Comparison of ENCODE assay signal across 18 cellular contexts in genomic region chr17:8744086-8744781, GRCh38. TPM values are rescaled to one million over a fixed set of nuclear protein-coding genes. Genes with fewer than 3 reads are reported as not detected.
DNase-seq lines count a peak whose midpoint lies in the region; ATAC-seq and TF ChIP-seq lines count a peak whose summit lies in the region.
"Had no signal": no experiment of that assay in that cellular context is flagged by ENCODE, and none has a peak within 500 bp of the region (broad histone marks: within the 10 kb centered on the region; RNA-seq: fewer than 3 reads in every experiment).

No MANE protein-coding gene starts in this region.

- intact Hi-C loops in Calu3 (cut with micrococcal nuclease; ENCODE audit: unreplicated experiment): no loop called here
- intact Hi-C loops in testis (cut with DNase I; ENCODE audit: low total_unique reads): loop anchor here (10.0 kb wide), 1 partner anchor 329 kb away; no protein-coding TSS in a partner anchor

- TF ChIP-seq POLR2A in testis (IDR thresholded peaks at IDR 0.05): no peak

- ATAC-seq in natural killer cell treated with Interleukin-12 subunit alpha and Interleukin-12 subunit beta and Interleukin-15 and Interleukin-18, amount 100 ng/mL, for 72 hours: no peak

- BruUV-seq in Calu3 (replicated peaks; lab: Mats Ljungman, UMichigan): no TSS peak

- H3K36me3 Mint-ChIP-seq in Calu3 (ENCODE audit: insufficient read depth, unreplicated experiment): no peaks in the 10 kb centered on the region
- no peaks in the 10 kb centered on the region for H3K36me3 Mint-ChIP-seq in activated naive CD8-positive, alpha-beta T cell
- H3K36me3 Mint-ChIP-seq in natural killer cell treated with Interleukin-12 subunit alpha and Interleukin-12 subunit beta and Interleukin-15 and Interleukin-18, amount 100 ng/mL, for 72 hours: no peaks in the 10 kb centered on the region

- peak overlapping the region; percentile 74 for H3K4me3 Mint-ChIP-seq in Calu3 (ENCODE audit: low read depth, unreplicated experiment)
- peak overlapping the region; percentile 58 for H3K4me3 Mint-ChIP-seq in activated naive CD8-positive, alpha-beta T cell
- peak overlapping the region; percentile 84 for H3K4me3 Mint-ChIP-seq in natural killer cell treated with Interleukin-12 subunit alpha and Interleukin-12 subunit beta and Interleukin-15 and Interleukin-18, amount 100 ng/mL, for 72 hours

- H3K9me3 Mint-ChIP-seq in Calu3 (ENCODE audit: low read depth, unreplicated experiment): no peaks in the 10 kb centered on the region
- no peaks in the 10 kb centered on the region for H3K9me3 Mint-ChIP-seq in activated naive CD8-positive, alpha-beta T cell (ENCODE audit: low read depth)
- no peaks in the 10 kb centered on the region for H3K9me3 Mint-ChIP-seq in natural killer cell treated with Interleukin-12 subunit alpha and Interleukin-12 subunit beta and Interleukin-15 and Interleukin-18, amount 100 ng/mL, for 72 hours

- H3K36me3 ChIP-seq in BLaER1 (no peaks in the 10 kb centered on the region), testis (ENCODE audit: low read depth, missing control alignments) (no peaks in the 10 kb centered on the region)
- H3K36me3 ChIP-seq in effector memory CD4-positive, alpha-beta T cell (ENCODE audit: control insufficient read depth, insufficient read depth, low read length): no peaks in the 10 kb centered on the region
- H3K36me3 ChIP-seq: cardiac muscle cell, pancreas had no signal

- H3K4me2 ChIP-seq in BLaER1: peak overlapping the region; percentile 36
- H3K4me2 ChIP-seq: smooth muscle cell had no signal

- no peak overlapping the region for H3K27ac ChIP-seq in BLaER1
- H3K27ac ChIP-seq in effector memory CD4-positive, alpha-beta T cell (ENCODE audit: insufficient read depth, low read length, poor library complexity, severe bottlenecking): no peak overlapping the region
- H3K27ac ChIP-seq in testis: no peak overlapping the region
- H3K27ac ChIP-seq: cardiac muscle cell, pancreas had no signal

- H3K27me3 Mint-ChIP-seq in Calu3 (ENCODE audit: unreplicated experiment): peaks cover 46% of the 10 kb centered on the region
- no peaks in the 10 kb centered on the region for H3K27me3 Mint-ChIP-seq in activated naive CD8-positive, alpha-beta T cell
- peaks cover 0 to 3% of the 10 kb centered on the region in 2 donors for H3K27me3 Mint-ChIP-seq in natural killer cell treated with Interleukin-12 subunit alpha and Interleukin-12 subunit beta and Interleukin-15 and Interleukin-18, amount 100 ng/mL, for 72 hours

- no peak for TF ChIP-seq CTCF in Calu3 (IDR thresholded peaks at IDR 0.05; ENCODE audit: unreplicated experiment)
- no peak for TF ChIP-seq CTCF in testis (IDR thresholded peaks at IDR 0.05)

- H3K4me1 ChIP-seq in BLaER1 (peaks cover 38% of the 10 kb centered on the region), testis (peaks cover 5% of the 10 kb centered on the region)
- no peaks in the 10 kb centered on the region for H3K4me1 ChIP-seq in effector memory CD4-positive, alpha-beta T cell (ENCODE audit: control insufficient read depth, insufficient read depth, low read length, poor library complexity, severe bottlenecking)
- H3K4me1 ChIP-seq: pancreas had no signal

- DNase-seq in Calu3: no peak
- DNase-seq in natural killer cell treated with Interleukin-12 subunit alpha and Interleukin-12 subunit beta and Interleukin-15 and Interleukin-18, amount 100 ng/mL, for 72 hours (ENCODE audit: low spot score): no peak
- no peak for DNase-seq in stimulated activated CD4-positive, alpha-beta T cell treated with anti-CD3 and anti-CD28 coated beads, Interleukin-4, amount 100 ng/mL, for 4 hours
- no peak for DNase-seq in effector memory CD4-positive, alpha-beta T cell
- no peak for DNase-seq in testis
- DNase-seq: KBM-7, NCI-H1436 had no signal

- no peak overlapping the region for H3K27ac Mint-ChIP-seq in Calu3 (ENCODE audit: unreplicated experiment)
- peak overlapping the region; percentile 41 for H3K27ac Mint-ChIP-seq in activated naive CD8-positive, alpha-beta T cell
- H3K27ac Mint-ChIP-seq in natural killer cell treated with Interleukin-12 subunit alpha and Interleukin-12 subunit beta and Interleukin-15 and Interleukin-18, amount 100 ng/mL, for 72 hours: peak overlapping the region; percentile 79 to 84

- H3K4me3 ChIP-seq in BLaER1 (no peak overlapping the region), testis (no peak overlapping the region)
- H3K4me3 ChIP-seq in effector memory CD4-positive, alpha-beta T cell (ENCODE audit: insufficient read depth, low read depth, low read length, poor library complexity, severe bottlenecking): no peak overlapping the region
- H3K4me3 ChIP-seq: cardiac muscle cell, lung, smooth muscle cell had no signal

- H3K27me3 ChIP-seq in BLaER1 (0 out of 2 replicates have a peak, but pooled peaks cover 3% of the 10 kb centered on the region), testis (no peaks in the 10 kb centered on the region)
- no peaks in the 10 kb centered on the region for H3K27me3 ChIP-seq in effector memory CD4-positive, alpha-beta T cell (replicated peaks; ENCODE audit: control insufficient read depth, insufficient read depth, low read length, poor library complexity, severe bottlenecking)
- H3K27me3 ChIP-seq: cardiac muscle cell, pancreas had no signal

- H3K9me3 ChIP-seq in BLaER1 (peaks cover 10% of the 10 kb centered on the region; the same call in 1 of the 2 replicates), testis (no peaks in the 10 kb centered on the region)
- H3K9me3 ChIP-seq in effector memory CD4-positive, alpha-beta T cell (ENCODE audit: control insufficient read depth, low read length): no peaks in the 10 kb centered on the region
- H3K9me3 ChIP-seq: pancreas had no signal

- H4K20me1 ChIP-seq in BLaER1: no peaks in the 10 kb centered on the region

- WGBS in testis, 2 donors: 59 to 71% methylated on average over 12 to 14 of the region's 14 CpGs

- H3K9ac ChIP-seq in BLaER1: no peak overlapping the region

- CTCF ChIA-PET in Calu3 (lab: Charles Lee): no interaction called here

- H3K4me1 Mint-ChIP-seq in Calu3 (ENCODE audit: low read depth, unreplicated experiment): no peaks in the 10 kb centered on the region
- H3K4me1 Mint-ChIP-seq in activated naive CD8-positive, alpha-beta T cell (ENCODE audit: low read depth): peaks cover 26% of the 10 kb centered on the region
- H3K4me1 Mint-ChIP-seq in natural killer cell treated with Interleukin-12 subunit alpha and Interleukin-12 subunit beta and Interleukin-15 and Interleukin-18, amount 100 ng/mL, for 72 hours (ENCODE audit: low read depth in 2 of 2): peaks cover 13 to 19% of the 10 kb centered on the region in 2 donors

RNA-seq across cellular contexts. Expression of gene CCDC42, which starts 0.4 kb away (rescaled TPM):
- not detected in 2 replicates for total RNA-seq in Calu3 (2022)
- not detected for total RNA-seq in natural killer cell treated with Interleukin-12 subunit alpha and Interleukin-12 subunit beta and Interleukin-15 and Interleukin-18, amount 100 ng/mL, for 72 hours
- 10 to 100 TPM; 52.7 to 71.7 TPM for total RNA-seq in testis
- polyA plus RNA-seq in testis (ENCODE audit: insufficient read depth, low read depth, low replicate concordance): 260 TPM
- total RNA-seq: cardiac muscle cell, pancreas, SK-MEL-5, smooth muscle cell, subcutaneous adipose tissue had no signal
- polyA plus RNA-seq: BJ, cardiac muscle cell had no signal

RNA-seq across cellular contexts. Expression of gene SPDYE4, which starts 14.1 kb away (rescaled TPM):
- total RNA-seq in Calu3 (2022) (not detected in 2 replicates), testis (10 to 100 TPM in 1 of 2 donors, 1 to 10 TPM in 1; 3.3 to 19.6 TPM)
- total RNA-seq in natural killer cell treated with Interleukin-12 subunit alpha and Interleukin-12 subunit beta and Interleukin-15 and Interleukin-18, amount 100 ng/mL, for 72 hours: not detected
- polyA plus RNA-seq in testis (ENCODE audit: insufficient read depth, low read depth, low replicate concordance): 17.6 TPM
- total RNA-seq: cardiac muscle cell, frontal cortex, H4, lung, SK-MEL-5, smooth muscle cell, subcutaneous adipose tissue had no signal
- polyA plus RNA-seq: BJ, cardiac muscle cell, lung, pancreas, smooth muscle cell had no signal

RNA-seq across cellular contexts. Expression of gene MFSD6L, which starts 54.9 kb away (rescaled TPM):
- total RNA-seq in Calu3 (2022) (0.21 and 0.44 TPM in 2 replicates), testis (10 to 100 TPM; 14.2 to 16.1 TPM)
- total RNA-seq in natural killer cell treated with Interleukin-12 subunit alpha and Interleukin-12 subunit beta and Interleukin-15 and Interleukin-18, amount 100 ng/mL, for 72 hours: 1 to 10 TPM in 1 of 2 donors, under 1 TPM in 1; 0.12 to 1.5 TPM
- 56.5 TPM for polyA plus RNA-seq in testis (ENCODE audit: insufficient read depth, low read depth, low replicate concordance)
- total RNA-seq: cardiac muscle cell, frontal cortex, H4, SK-MEL-5 had no signal
- polyA plus RNA-seq: BJ, cardiac muscle cell, smooth muscle cell had no signal

Comparison
In these comparisons a context has a peak if more than half of its experiments do, and no peak if none do; other contexts are left out.
1. RNA of gene CCDC42, which starts 0.4 kb away (total RNA-seq): 52.7 to 71.7 TPM in testis; not detected in Calu3 and not detected in natural killer cell treated with Interleukin-12 subunit alpha and Interleukin-12 subunit beta and Interleukin-15 and Interleukin-18, amount 100 ng/mL, for 72 hours; every median in the first group is over 10 times any median in the second.
2. RNA of gene MFSD6L, which starts 54.9 kb away (total RNA-seq): 14.2 to 16.1 TPM in testis; 0.12 to 1.5 TPM in natural killer cell treated with Interleukin-12 subunit alpha and Interleukin-12 subunit beta and Interleukin-15 and Interleukin-18, amount 100 ng/mL, for 72 hours and 0.21 to 0.44 TPM in Calu3; every median in the first group is over 4 times any median in the second.
3. Peak in every context shown above with its lines, with median percentiles within 50 percentile points of each other: H3K4me3 Mint-ChIP-seq.